In genomic region chr17:75393523-75394331, GRCh38 we compare ENCODE assay signal across 8 cellular contexts. TPM values are rescaled to one million over a fixed set of nuclear protein-coding genes. Genes with fewer than 3 reads are reported as not detected.
DNase-seq lines count a peak whose midpoint lies in the region; ATAC-seq and TF ChIP-seq lines count a peak whose summit lies in the region.

No MANE protein-coding gene starts in this region.

- peaks cover 9% of the 10 kb centered on the region for H3K36me3 ChIP-seq in CD8-positive, alpha-beta T cell (ENCODE audit: insufficient read depth, low read length)
- H3K36me3 ChIP-seq in OCI-LY3 (replicated peaks; ENCODE audit: low read depth, low read length) = peaks cover 41% of the 10 kb centered on the region

- peaks cover 97% of the 10 kb centered on the region for H4K20me1 ChIP-seq in OCI-LY3 (ENCODE audit: insufficient read depth, low read length)

- H3K4me2 ChIP-seq in OCI-LY3 (ENCODE audit: low read length) = peak overlapping the region; percentile 98

- H3K4me1 ChIP-seq in CD8-positive, alpha-beta T cell (ENCODE audit: insufficient read depth, low read length) = peaks cover 55% of the 10 kb centered on the region
- H3K4me1 ChIP-seq in OCI-LY3 (ENCODE audit: low read length) = peaks cover 41% of the 10 kb centered on the region
- H3K4me1 ChIP-seq in mononuclear cell (ENCODE audit: insufficient read depth, low read length) = peaks cover 64% of the 10 kb centered on the region

- no peaks in the 10 kb centered on the region for H3K9me3 Mint-ChIP-seq in CD8-positive, alpha-beta T cell

- no peak overlapping the region for H2AFZ ChIP-seq in OCI-LY3 (ENCODE audit: low read depth, low read length)

- H3K27ac Mint-ChIP-seq in CD8-positive, alpha-beta T cell = peak overlapping the region; percentile 90

- H3K27me3 ChIP-seq in CD8-positive, alpha-beta T cell (ENCODE audit: insufficient read depth, low read length) = no peaks in the 10 kb centered on the region
- H3K27me3 ChIP-seq in OCI-LY3 (ENCODE audit: low read depth, low read length) (no peaks in the 10 kb centered on the region), mononuclear cell (ENCODE audit: insufficient read depth, low read length) (no peaks in the 10 kb centered on the region)

- POLR2A ChIA-PET in CD8-positive, alpha-beta T cell (lab: Charles Lee) = interaction anchor here (0.6 to 2.0 kb wide), 12 partner anchors 10 to 1044 kb away, joined by 3 to 10 read pairs (median 4); partner anchors contain the start of gene SLC25A19

- peak overlapping the region; percentile 49 for H3K4me3 ChIP-seq in CD8-positive, alpha-beta T cell (ENCODE audit: low read depth, low read length)
- H3K4me3 ChIP-seq in OCI-LY3 (ENCODE audit: low read length) = peak overlapping the region; percentile 84
- H3K4me3 ChIP-seq in mononuclear cell (ENCODE audit: low read length) = peak overlapping the region; percentile 40

- H3K4me1 Mint-ChIP-seq in CD8-positive, alpha-beta T cell (ENCODE audit: low read depth) = peaks cover 78% of the 10 kb centered on the region

- ATAC-seq in CD8-positive, alpha-beta T cell = peak; percentile 84
- peak; percentile 67 for ATAC-seq in GM21367 (IDR thresholded peaks at IDR 0.05; ENCODE audit: unreplicated experiment)

- CTCF ChIA-PET in CD8-positive, alpha-beta T cell (lab: Charles Lee) = interaction anchor here (0.9 to 3.4 kb wide), 7 partner anchors 10 to 71 kb away, joined by 3 to 19 read pairs (median 6); no protein-coding TSS in a partner anchor

- intact Hi-C loops in CD8-positive, alpha-beta T cell (cut with DNase I, micrococcal nuclease) = loop anchor here (1.0 kb wide), 1 partner anchor 11 kb away; no protein-coding TSS in a partner anchor

- H3K27me3 Mint-ChIP-seq in CD8-positive, alpha-beta T cell (ENCODE audit: low read depth) = no peaks in the 10 kb centered on the region

- TF ChIP-seq CTCF in CD8-positive, alpha-beta T cell (IDR thresholded peaks at IDR 0.05) = no peak
- no peak for TF ChIP-seq CTCF in OCI-LY3 (IDR thresholded peaks at IDR 0.05; ENCODE audit: low read depth, low read length)

- no peaks in the 10 kb centered on the region for H3K9me3 ChIP-seq in CD8-positive, alpha-beta T cell (ENCODE audit: low read length)
- H3K9me3 ChIP-seq in OCI-LY3 (ENCODE audit: insufficient read depth, low read length) (no peaks in the 10 kb centered on the region), mononuclear cell (ENCODE audit: low read depth, low read length) (no peaks in the 10 kb centered on the region)

- peak overlapping the region; percentile 3 for H3K27ac ChIP-seq in CD8-positive, alpha-beta T cell (ENCODE audit: low read depth, low read length)
- H3K27ac ChIP-seq in OCI-LY3 (ENCODE audit: low read length) = peak overlapping the region; percentile 52
- H3K27ac ChIP-seq in epithelial cell of prostate = peak overlapping the region; percentile 74

- H3K36me3 Mint-ChIP-seq in CD8-positive, alpha-beta T cell = peaks cover 44% of the 10 kb centered on the region

- H3K79me2 ChIP-seq in OCI-LY3 (ENCODE audit: low read length) = peaks cover 99% of the 10 kb centered on the region

- H3K9ac ChIP-seq in OCI-LY3 (ENCODE audit: low read length) = peak overlapping the region; percentile 60

- peak; percentile 47 to 89 (median 79) for DNase-seq in CD8-positive, alpha-beta T cell
- DNase-seq in HuH-7 (ENCODE audit: low spot score) = peak; percentile 96
- DNase-seq in activated T-cell treated with anti-CD3 and anti-CD28 coated beads for 24 hours (ENCODE audit: low read depth) = peak; percentile 76
- peak; percentile 94 for DNase-seq in epithelial cell of prostate (ENCODE audit: low read depth, low spot score)
- peak; percentile 66 to 67 for DNase-seq in stimulated activated CD8-positive, alpha-beta memory T cell treated with anti-CD3 and anti-CD28 coated beads, Interleukin-2, amount 100 ng/mL, for 1 hour (ENCODE audit: low read depth in 2 of 2)

- peak overlapping the region; percentile 94 for H3K4me3 Mint-ChIP-seq in CD8-positive, alpha-beta T cell

RNA-seq across cellular contexts. Expression of gene GRB2, which starts 11.8 kb away (rescaled TPM):
- 10 to 100 TPM; 96.2 to 99.4 TPM for total RNA-seq in CD8-positive, alpha-beta T cell
- total RNA-seq in mononuclear cell = 151 TPM

Comparison
In these comparisons a context has a peak if more than half of its experiments do, and no peak if none do; other contexts are left out.
1. Peak in every context shown above with its lines: DNase-seq, ATAC-seq, H3K4me3 ChIP-seq and H3K27ac ChIP-seq.
2. H3K27ac ChIP-seq: peak in every context shown above with its lines; median percentile 74 in epithelial cell of prostate; 52 in OCI-LY3; 3 in CD8-positive, alpha-beta T cell.